8 cellular contexts compared by ENCODE assay signal in the genomic region with DNA sequence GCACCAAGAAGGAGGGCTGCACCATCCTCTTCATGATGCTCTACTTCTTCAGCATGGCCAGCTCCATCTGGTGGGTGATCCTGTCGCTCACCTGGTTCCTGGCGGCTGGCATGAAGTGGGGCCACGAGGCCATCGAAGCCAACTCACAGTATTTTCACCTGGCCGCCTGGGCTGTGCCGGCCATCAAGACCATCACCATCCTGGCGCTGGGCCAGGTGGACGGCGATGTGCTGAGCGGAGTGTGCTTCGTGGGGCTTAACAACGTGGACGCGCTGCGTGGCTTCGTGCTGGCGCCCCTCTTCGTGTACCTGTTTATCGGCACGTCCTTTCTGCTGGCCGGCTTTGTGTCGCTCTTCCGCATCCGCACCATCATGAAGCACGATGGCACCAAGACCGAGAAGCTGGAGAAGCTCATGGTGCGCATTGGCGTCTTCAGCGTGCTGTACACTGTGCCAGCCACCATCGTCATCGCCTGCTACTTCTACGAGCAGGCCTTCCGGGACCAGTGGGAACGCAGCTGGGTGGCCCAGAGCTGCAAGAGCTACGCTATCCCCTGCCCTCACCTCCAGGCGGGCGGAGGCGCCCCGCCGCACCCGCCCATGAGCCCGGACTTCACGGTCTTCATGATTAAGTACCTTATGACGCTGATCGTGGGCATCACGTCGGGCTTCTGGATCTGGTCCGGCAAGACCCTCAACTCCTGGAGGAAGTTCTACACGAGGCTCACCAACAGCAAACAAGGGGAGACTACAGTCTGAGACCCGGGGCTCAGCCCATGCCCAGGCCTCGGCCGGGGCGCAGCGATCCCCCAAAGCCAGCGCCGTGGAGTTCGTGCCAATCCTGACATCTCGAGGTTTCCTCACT. TPM values are rescaled to one million over a fixed set of nuclear protein-coding genes. Genes with fewer than 3 reads are reported as not detected.
DNase-seq lines count a peak whose midpoint lies in the region; ATAC-seq and TF ChIP-seq lines count a peak whose summit lies in the region.

No MANE protein-coding gene starts in this region.

- H3K4me3 Mint-ChIP-seq in Caco-2 (ENCODE audit: unreplicated experiment), result peak overlapping the region; percentile 89

- DNase-seq in Caco-2 (no peak), RWPE2 (ENCODE audit: low spot score) (no peak), fibroblast of villous mesenchyme (ENCODE audit: low read depth) (no peak), NOMO-1 (lab: John Stamatoyannopoulos, UW; ENCODE audit: unreplicated experiment in 2 of 2) (no peak), KG1 (lab: John Stamatoyannopoulos, UW) (no peak), UCSD-AML1 (lab: John Stamatoyannopoulos, UW; ENCODE audit: unreplicated experiment) (no peak)

- H3K4me2 ChIP-seq in parathyroid adenoma (ENCODE audit: low read length), result no peak overlapping the region

- no peaks in the 10 kb centered on the region for H3K9me3 Mint-ChIP-seq in Caco-2 (ENCODE audit: unreplicated experiment)

- POLR2A ChIA-PET in Caco-2 (lab: Charles Lee), result no interaction called here

- H3K79me2 ChIP-seq in parathyroid adenoma, result no peaks in the 10 kb centered on the region

- peaks cover 4% of the 10 kb centered on the region for H3K4me1 ChIP-seq in Caco-2
- H3K4me1 ChIP-seq in RWPE2 (ENCODE audit: insufficient read depth, poor library complexity, severe bottlenecking), result peaks cover 5% of the 10 kb centered on the region
- H3K4me1 ChIP-seq in parathyroid adenoma, result no peaks in the 10 kb centered on the region

- ATAC-seq in RWPE2 (ENCODE audit: low read depth) (no peak), HG03135 (IDR thresholded peaks at IDR 0.05; ENCODE audit: unreplicated experiment) (no peak)

- no peaks in the 10 kb centered on the region for H3K36me3 Mint-ChIP-seq in Caco-2 (ENCODE audit: insufficient read depth, unreplicated experiment)

- no peaks in the 10 kb centered on the region for H3K4me1 Mint-ChIP-seq in Caco-2 (ENCODE audit: low read depth, unreplicated experiment)

- no peak overlapping the region for H2AFZ ChIP-seq in parathyroid adenoma

- intact Hi-C loops in Caco-2 (cut with micrococcal nuclease; ENCODE audit: unreplicated experiment), result no loop called here

- H3K27ac ChIP-seq in RWPE2 (ENCODE audit: poor library complexity, severe bottlenecking) (no peak overlapping the region), parathyroid adenoma (no peak overlapping the region)

- H3K4me3 ChIP-seq in Caco-2 (ENCODE audit: low read depth, low read length) (no peak overlapping the region), RWPE2 (ENCODE audit: severe bottlenecking) (peak overlapping the region; percentile 79), fibroblast of villous mesenchyme (ENCODE audit: low read depth, low read length) (peak overlapping the region; percentile 76), parathyroid adenoma (ENCODE audit: low read depth, low read length) (peak overlapping the region; percentile 86)

- 0 out of 2 replicates have a peak, but pooled peaks cover 2% of the 10 kb centered on the region for H3K9me3 ChIP-seq in Caco-2
- no peaks in the 10 kb centered on the region for H3K9me3 ChIP-seq in RWPE2 (ENCODE audit: severe bottlenecking)
- H3K9me3 ChIP-seq in parathyroid adenoma (ENCODE audit: control insufficient read depth, low read length), result no peaks in the 10 kb centered on the region

- CTCF ChIA-PET in Caco-2 (lab: Charles Lee), result no interaction called here

- peaks cover 12% of the 10 kb centered on the region for H3K27me3 Mint-ChIP-seq in Caco-2 (ENCODE audit: insufficient read depth, unreplicated experiment)

- H3K9ac ChIP-seq in parathyroid adenoma, result no peak overlapping the region

- no peak overlapping the region for H3K27ac Mint-ChIP-seq in Caco-2 (ENCODE audit: unreplicated experiment)

- H3K36me3 ChIP-seq in Caco-2 (ENCODE audit: control insufficient read depth, insufficient read depth, low read length), result no peaks in the 10 kb centered on the region
- no peaks in the 10 kb centered on the region for H3K36me3 ChIP-seq in RWPE2 (ENCODE audit: low read depth)
- no peaks in the 10 kb centered on the region for H3K36me3 ChIP-seq in parathyroid adenoma (ENCODE audit: control insufficient read depth, insufficient read depth, low read length)

- TF ChIP-seq CTCF in Caco-2 (IDR thresholded peaks at IDR 0.05; ENCODE audit: insufficient read depth in 1 of 2, low read depth in 1 of 2, low read length in 1 of 2, severe bottlenecking in 1 of 2, unreplicated experiment in 1 of 2) (no peak), RWPE2 (IDR thresholded peaks at IDR 0.05; ENCODE audit: poor library complexity, severe bottlenecking) (no peak), fibroblast of villous mesenchyme (IDR thresholded peaks at IDR 0.05; ENCODE audit: insufficient read depth, low read depth, low read length) (no peak), parathyroid adenoma (IDR thresholded peaks at IDR 0.05) (no peak)

- BruUV-seq in Caco-2 (replicated peaks; lab: Mats Ljungman, UMichigan), result no TSS peak

- H3K27me3 ChIP-seq in Caco-2 (replicated peaks; ENCODE audit: control insufficient read depth, insufficient read depth, low read length) (0 out of 2 replicates have a peak, but pooled peaks cover 1% of the 10 kb centered on the region), RWPE2 (ENCODE audit: insufficient read depth, poor library complexity, severe bottlenecking) (no peaks in the 10 kb centered on the region), parathyroid adenoma (ENCODE audit: control insufficient read depth, insufficient read depth, low read length) (no peaks in the 10 kb centered on the region)

RNA-seq across cellular contexts. Expression of a gene that starts 2.1 kb away (rescaled TPM):
- total RNA-seq in Caco-2 (2022), result 1.2 and 1.5 TPM in 2 replicates
- total RNA-seq in fibroblast of villous mesenchyme, result 5.2 and 9.0 TPM in 2 replicates
